In genomic region chr3:107598926-107599754, GRCh38 we compare ENCODE assay signal across 8 cellular contexts.
DNase-seq lines count a peak whose midpoint lies in the region; ATAC-seq lines count a peak whose summit lies in the region.

No MANE protein-coding gene starts in this region.

- peaks cover 29% of the 10 kb centered on the region for H3K4me1 ChIP-seq in adipocyte (ENCODE audit: control insufficient read depth, insufficient read depth, low read length)

- intact Hi-C loops in left ventricle myocardium superior (cut with micrococcal nuclease), result no loop called here

- no peaks in the 10 kb centered on the region for H3K27me3 ChIP-seq in adipocyte (replicated peaks; ENCODE audit: control insufficient read depth, insufficient read depth, low read length)

- H3K4me3 ChIP-seq in SK-N-MC (peak overlapping the region; percentile 63), adipocyte (ENCODE audit: low read length) (peak overlapping the region; percentile 86)

- H3K9me3 ChIP-seq in SK-N-MC (ENCODE audit: low read depth, low read length) (peaks cover 7% of the 10 kb centered on the region; the same call in 1 of the 2 replicates), adipocyte (ENCODE audit: control insufficient read depth, low read length) (no peaks in the 10 kb centered on the region)

- ATAC-seq in GM19324 (IDR thresholded peaks at IDR 0.05; ENCODE audit: low FRiP score, unreplicated experiment) (peak; percentile 95), HG03432 (IDR thresholded peaks at IDR 0.05; ENCODE audit: unreplicated experiment) (peak; percentile 94), left ventricle myocardium superior (peak; percentile 89)

- H3K27ac ChIP-seq in SK-N-MC, result peak overlapping the region; percentile 53

- H3K36me3 ChIP-seq in SK-N-MC (ENCODE audit: insufficient read depth, low read length) (0 out of 2 replicates have a peak, but pooled peaks cover 6% of the 10 kb centered on the region), adipocyte (ENCODE audit: control insufficient read depth, insufficient read depth, low read length, severe bottlenecking) (no peaks in the 10 kb centered on the region)

- DNase-seq in C1 segment of cervical spinal cord (lab: John Stamatoyannopoulos, UW) (peak in 9 of 14 donors; percentile 21 to 66 (median 36)), SK-N-MC (ENCODE audit: low read depth, low spot score) (no peak), adipocyte (ENCODE audit: low read depth) (peak; percentile 51), left ventricle myocardium superior (peak; percentile 49), putamen (ENCODE audit: low spot score) (peak; percentile 55), NK-92 (lab: John Stamatoyannopoulos, UW; ENCODE audit: unreplicated experiment) (no peak)

- H3K9ac ChIP-seq in SK-N-MC (ENCODE audit: insufficient read length) (peak overlapping the region; percentile 32), adipocyte (ENCODE audit: low read length) (peak overlapping the region; percentile 88)

Comparison
In these comparisons a context has a peak if more than half of its experiments do, and no peak if none do; other contexts are left out.
1. DNase-seq: peak in C1 segment of cervical spinal cord (9 of 14), adipocyte (single experiment), left ventricle myocardium superior (single experiment) and putamen (single experiment); none in SK-N-MC (single experiment) and NK-92 (single experiment).
2. Peak in every context shown above with its lines, with median percentiles within 50 percentile points of each other: ATAC-seq.